ENCODE assay signal across 22 cellular contexts in the genomic region with DNA sequence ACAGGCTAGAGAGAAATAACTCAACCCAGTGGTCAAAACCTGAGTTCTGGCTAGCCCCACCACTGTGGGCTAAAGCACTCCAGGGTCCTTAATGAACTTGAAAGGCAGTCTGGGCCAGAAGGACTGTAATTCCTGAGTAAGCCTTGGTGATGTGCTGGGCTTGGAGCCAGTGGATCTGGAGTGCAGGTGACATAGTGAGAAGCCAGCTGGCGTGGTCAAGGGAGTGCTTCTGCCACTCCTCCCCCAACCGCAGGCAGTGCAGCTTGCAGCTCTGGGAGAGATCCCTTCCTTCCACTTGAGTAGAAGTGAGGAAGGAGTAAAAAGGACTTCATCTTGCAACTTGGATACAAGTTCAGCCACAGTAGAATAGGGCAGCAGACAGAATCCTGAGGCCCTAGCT.
DNase-seq lines count a peak whose midpoint lies in the region; ATAC-seq lines count a peak whose summit lies in the region.
"Had no signal": no experiment of that assay in that cellular context is flagged by ENCODE, and none has a peak within 500 bp of the region (broad histone marks: within the 10 kb centered on the region; RNA-seq: fewer than 3 reads in every experiment).

No MANE protein-coding gene starts in this region.

- DNase-seq in COLO668 (lab: John Stamatoyannopoulos, UW; ENCODE audit: unreplicated experiment): peak; percentile 13
- DNase-seq in DMS53 treated with DMSO at 0.1 percent for 48 hours (lab: John Stamatoyannopoulos, UW; ENCODE audit: unreplicated experiment): peak; percentile 73
- DNase-seq in NCI-H510A treated with DMSO at 0.1 percent for 48 hours (lab: John Stamatoyannopoulos, UW): peak; percentile 54
- peak; percentile 87 for DNase-seq in cerebellar cortex (ENCODE audit: low spot score)
- DNase-seq in ureter (ENCODE audit: low spot score): no peak
- no peak for DNase-seq in activated naive CD4-positive, alpha-beta T cell (lab: John Stamatoyannopoulos, UW)
- DNase-seq: activated CD4-positive, alpha-beta T cell treated with anti-CD3 and anti-CD28 coated beads for 48 hours; activated naive CD4-positive, alpha-beta T cell treated with Interleukin-2 at 50 U/mL for 16 hours; activated T-cell treated with anti-CD3 and anti-CD28 coated beads, Interleukin-2, amount 50 U/mL, for 48 hours; gastrocnemius medialis; GDM1; GM23248; islet precursor cell; KBM-7; MM.1S; natural killer cell; NCI-H146; ovary; spleen; stimulated activated CD4-positive, alpha-beta T cell treated with anti-CD3 and anti-CD28 coated beads, Interleukin-2, amount 100 ng/mL, for 48 hours had no signal

- no peak for ATAC-seq in HG03460 (IDR thresholded peaks at IDR 0.05; ENCODE audit: unreplicated experiment)
- ATAC-seq: gastrocnemius medialis; natural killer cell; stimulated activated effector memory CD8-positive, alpha-beta T cell treated with anti-CD3 and anti-CD28 coated beads, Interleukin-12 subunit alpha, Interleukin-12 subunit beta, amount 100 ng/mL, for 72 hours had no signal

Comparison
In these comparisons a context has a peak if more than half of its experiments do, and no peak if none do; other contexts are left out.
1. DNase-seq: peak in COLO668 (single experiment), DMS53 treated with DMSO at 0.1 percent for 48 hours (single experiment), NCI-H510A treated with DMSO at 0.1 percent for 48 hours (single experiment) and cerebellar cortex (single experiment); none in ureter (single experiment) and activated naive CD4-positive, alpha-beta T cell (0 of 4).